Comparison of ENCODE assay signal across 1 cellular context in the genomic region with DNA sequence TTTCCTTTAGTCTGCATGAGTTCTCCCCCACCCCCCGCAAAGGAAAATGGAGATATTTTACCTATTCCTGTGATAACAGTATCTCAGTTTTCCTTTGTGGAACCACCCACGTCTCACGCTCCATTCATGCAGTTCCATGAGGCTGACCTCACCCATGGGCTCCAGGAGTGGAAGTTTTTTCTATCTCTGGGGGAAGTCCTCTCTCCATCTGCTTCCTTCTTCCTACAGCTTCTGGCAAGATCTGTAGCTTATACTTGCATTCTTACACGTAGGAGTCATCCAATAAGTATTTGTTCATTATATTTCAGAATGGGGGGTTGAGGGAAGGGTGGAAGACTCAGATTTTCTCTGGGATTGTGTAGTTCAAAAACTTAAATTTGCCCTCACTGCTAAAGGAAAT.
TF ChIP-seq lines count a peak whose summit lies in the region.

No MANE protein-coding gene starts in this region.

TF ChIP-seq in endothelial cell of umbilical vein, 7 proteins besides CTCF, POLR2A, EP300 and RAD21:
- TF ChIP-seq, protein P1, sequence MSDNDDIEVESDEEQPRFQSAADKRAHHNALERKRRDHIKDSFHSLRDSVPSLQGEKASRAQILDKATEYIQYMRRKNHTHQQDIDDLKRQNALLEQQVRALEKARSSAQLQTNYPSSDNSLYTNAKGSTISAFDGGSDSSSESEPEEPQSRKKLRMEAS (IDR thresholded peaks at IDR 0.05; ENCODE audit: insufficient read depth, insufficient read length), result no peak
- TF ChIP-seq POLR2AphosphoS5 (IDR thresholded peaks at IDR 0.05; ENCODE audit: insufficient read depth, low read depth, low read length) (peak; percentile 90), EZH2 (IDR thresholded peaks at IDR 0.05; ENCODE audit: borderline replicate concordance, low read depth, low read length, severe bottlenecking) (no peak), GATA2 (IDR thresholded peaks at IDR 0.05; ENCODE audit: insufficient read depth, insufficient read length, low read depth, low read length) (peak; percentile 89), JUN (IDR thresholded peaks at IDR 0.05; ENCODE audit: borderline replicate concordance, insufficient read depth, insufficient read length, low read depth) (peak; percentile 94), FOS (IDR thresholded peaks at IDR 0.05; ENCODE audit: borderline replicate concordance, insufficient read depth, low read length) (peak; percentile 90), MYC (IDR thresholded peaks at IDR 0.05; ENCODE audit: low read depth, low read length) (peak; percentile 74)
TF ChIP-seq in endothelial cell of umbilical vein: peak in this region for 5.
